8 cellular contexts compared by ENCODE assay signal in the genomic region with DNA sequence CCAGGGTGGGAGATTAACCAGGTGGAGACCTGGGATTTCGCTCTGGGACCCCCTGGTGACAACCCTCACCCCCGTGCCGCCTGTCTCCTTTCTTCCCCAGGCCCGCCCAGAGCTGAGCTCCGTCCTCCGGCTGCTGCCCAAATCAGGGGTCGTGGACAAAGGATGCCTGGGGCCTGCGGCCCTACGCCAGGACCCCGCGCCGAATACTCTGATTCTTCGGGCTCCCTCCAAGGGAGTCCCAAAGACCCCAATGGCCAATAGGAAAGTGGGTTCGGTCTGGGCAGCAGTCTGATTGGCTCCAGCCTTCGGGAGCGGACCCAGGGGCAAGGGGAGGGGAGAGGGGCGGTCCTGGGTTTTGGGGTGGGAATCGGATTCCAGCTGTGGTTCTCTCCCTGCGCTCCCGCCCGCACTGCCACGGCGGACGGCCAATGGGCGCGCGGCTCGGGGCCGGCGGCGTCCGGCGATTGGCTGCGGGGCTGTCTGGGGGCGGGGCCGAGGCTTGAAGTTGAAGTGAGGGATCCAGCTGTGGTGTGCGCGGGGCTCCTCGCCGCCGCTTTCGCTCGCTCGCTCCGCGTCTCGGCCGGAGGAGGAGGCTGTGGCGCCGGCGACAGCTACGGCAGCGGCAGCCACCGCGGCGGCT. TPM values are rescaled to one million over a fixed set of nuclear protein-coding genes. Genes with fewer than 3 reads are reported as not detected.
DNase-seq lines count a peak whose midpoint lies in the region; ATAC-seq and TF ChIP-seq lines count a peak whose summit lies in the region.

Gene CACNA1G, plus strand, starts transcription at position 531 of the 640 bp plus-strand sequence. CDS start 745 bp downstream, outside the sequence.

- peak within 1 kb of the TSS in 1 of 2 donors; percentile 44 for H3K27ac ChIP-seq in tibial artery

- no peaks in the 10 kb centered on the region for H3K9me3 Mint-ChIP-seq in activated naive CD4-positive, alpha-beta T cell treated with anti-CD3 and anti-CD28 coated beads, Interleukin-2, amount 50 U/mL, for 72 hours

- peak; percentile 86 to 94 for ATAC-seq in activated naive CD4-positive, alpha-beta T cell treated with anti-CD3 and anti-CD28 coated beads, Interleukin-2, amount 50 U/mL, for 72 hours

- no peak for TF ChIP-seq CTCF in tibial artery (IDR thresholded peaks at IDR 0.05)

- H3K4me1 ChIP-seq in tibial artery, result peaks cover 10 to 65% (median 55%) of the 10 kb centered on the region in 4 donors

- H3K27me3 ChIP-seq in tibial artery, result peaks cover 11 to 69% of the 10 kb centered on the region in 2 donors

- H3K36me3 ChIP-seq in tibial artery, result peaks cover 6 to 12% (median 8%) of the 10 kb centered on the region in 3 donors

- H3K9me3 ChIP-seq in tibial artery, result no peaks in the 10 kb centered on the region

- H3K27ac Mint-ChIP-seq in activated naive CD4-positive, alpha-beta T cell treated with anti-CD3 and anti-CD28 coated beads, Interleukin-2, amount 50 U/mL, for 72 hours, result no peak within 1 kb of the TSS

- intact Hi-C loops in cardiac septum (cut with DNase I) (no loop called here), tibial artery (cut with DNase I; ENCODE audit: low total_unique reads) (no loop called here)

- no peaks in the 10 kb centered on the region for H3K36me3 Mint-ChIP-seq in activated naive CD4-positive, alpha-beta T cell treated with anti-CD3 and anti-CD28 coated beads, Interleukin-2, amount 50 U/mL, for 72 hours

- DNase-seq in GF-D8 (lab: John Stamatoyannopoulos, UW) (peak; percentile 31), HCEC 1CT (peak; percentile 92), M059J (ENCODE audit: low read depth) (peak; percentile 80), SKM-1 (lab: John Stamatoyannopoulos, UW; ENCODE audit: unreplicated experiment) (peak; percentile 41), cardiac septum (ENCODE audit: low spot score) (peak; percentile 92), pons (ENCODE audit: low spot score) (peak; percentile 51), tibial artery (peak; percentile 91 to 95)
- DNase-seq in activated naive CD4-positive, alpha-beta T cell treated with anti-CD3 and anti-CD28 coated beads, Interleukin-2, amount 50 U/mL, for 72 hours (ENCODE audit: low spot score in 2 of 2), result peak; percentile 80 to 93

- H3K4me3 ChIP-seq in tibial artery, result peak within 1 kb of the TSS; percentile 47 to 67

RNA-seq across cellular contexts. Expression of gene CACNA1G, which starts in this region (rescaled TPM):
- 0.15 TPM in 1 of 2 replicates, not detected in the other for total RNA-seq in M059J (2014; rRNA removed; shearing (Covaris generic))
- total RNA-seq in activated naive CD4-positive, alpha-beta T cell treated with anti-CD3 and anti-CD28 coated beads, Interleukin-2, amount 50 U/mL, for 72 hours, result under 1 TPM in 1 of 2 donors, not detected in 1; 0.14 TPM
- total RNA-seq in cardiac septum, result 0.13 TPM

Comparison
In these comparisons a context has a peak if more than half of its experiments do, and no peak if none do; other contexts are left out.
1. Peak in DNase-seq in M059J; RNA of the gene not detected or under 1 TPM.
2. Peak in DNase-seq and ATAC-seq in activated naive CD4-positive, alpha-beta T cell treated with anti-CD3 and anti-CD28 coated beads, Interleukin-2, amount 50 U/mL, for 72 hours; RNA of the gene not detected or under 1 TPM.
3. Peak in DNase-seq in cardiac septum; RNA of the gene not detected or under 1 TPM.
4. DNase-seq: peak in every context shown above with its lines; median percentile 93 in tibial artery; 92 in HCEC 1CT; 92 in cardiac septum; 86 in activated naive CD4-positive, alpha-beta T cell treated with anti-CD3 and anti-CD28 coated beads, Interleukin-2, amount 50 U/mL, for 72 hours; 80 in M059J; 51 in pons; 41 in SKM-1; 31 in GF-D8.